ENCODE assay signal across 1 cellular context in the genomic region with DNA sequence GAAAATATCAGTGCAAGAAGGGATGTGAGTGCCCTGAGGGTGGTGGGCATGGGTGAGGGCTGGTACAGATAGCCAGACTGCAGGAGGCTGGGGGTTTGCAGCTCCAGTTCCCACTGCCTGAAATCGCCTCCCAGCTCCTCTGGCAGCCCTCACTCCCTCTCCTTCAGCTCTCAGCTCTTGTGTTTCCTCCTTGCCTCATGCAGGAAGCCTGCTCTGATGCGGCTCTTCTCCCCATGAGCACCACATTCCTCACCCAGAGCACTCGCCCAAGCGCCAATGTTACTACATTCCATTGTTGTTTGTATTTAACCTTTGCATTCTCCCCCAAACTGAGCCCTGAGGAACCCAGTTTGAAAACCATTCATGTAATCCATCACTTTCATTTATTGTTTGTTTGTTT. TPM values are rescaled to one million over a fixed set of nuclear protein-coding genes. Genes with fewer than 3 reads are reported as not detected.
"Had no signal": no experiment of that assay in that cellular context is flagged by ENCODE, and none has a peak within 500 bp of the region (broad histone marks: within the 10 kb centered on the region; RNA-seq: fewer than 3 reads in every experiment).

No MANE protein-coding gene starts in this region.

RNA-seq across cellular contexts. Expression of gene RIMBP3B, which starts 7.7 kb away (rescaled TPM):
- total RNA-seq: GM23248 had no signal
